Comparison of ENCODE assay signal across 1 cellular context in the genomic region with DNA sequence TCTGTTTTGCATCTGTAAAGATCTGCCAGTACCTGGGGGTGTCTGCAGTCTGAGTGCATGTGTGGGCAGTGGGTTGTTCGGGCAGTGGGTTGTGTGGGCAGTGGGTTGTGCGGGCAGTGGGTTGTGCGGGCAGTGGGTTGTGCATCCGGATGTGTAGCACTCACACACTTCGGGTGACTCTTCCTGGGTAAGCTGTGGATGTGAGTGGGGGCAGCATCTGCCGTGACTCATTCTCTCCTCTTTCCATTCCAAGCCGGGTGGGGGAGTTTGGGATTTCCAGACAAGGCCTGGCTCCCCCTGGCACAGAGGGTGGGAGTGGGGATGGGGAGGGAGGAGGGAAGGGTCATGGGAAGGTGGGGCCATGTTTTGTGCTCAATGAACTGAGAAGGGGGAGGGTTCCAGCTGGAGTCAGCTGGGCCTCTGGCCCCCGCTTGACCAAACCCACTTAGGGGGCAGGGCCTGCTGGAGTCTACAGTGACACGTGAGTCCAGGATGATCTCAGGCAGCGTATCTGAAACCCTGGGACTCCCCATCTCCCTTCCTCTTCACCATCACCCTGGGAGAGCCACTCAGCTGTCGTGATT.
TF ChIP-seq lines count a peak whose summit lies in the region.

No MANE protein-coding gene starts in this region.

TF ChIP-seq in HEK293, 187 proteins besides CTCF, POLR2A, EP300 and RAD21 (continued from another document):
- TF ChIP-seq, protein P1, sequence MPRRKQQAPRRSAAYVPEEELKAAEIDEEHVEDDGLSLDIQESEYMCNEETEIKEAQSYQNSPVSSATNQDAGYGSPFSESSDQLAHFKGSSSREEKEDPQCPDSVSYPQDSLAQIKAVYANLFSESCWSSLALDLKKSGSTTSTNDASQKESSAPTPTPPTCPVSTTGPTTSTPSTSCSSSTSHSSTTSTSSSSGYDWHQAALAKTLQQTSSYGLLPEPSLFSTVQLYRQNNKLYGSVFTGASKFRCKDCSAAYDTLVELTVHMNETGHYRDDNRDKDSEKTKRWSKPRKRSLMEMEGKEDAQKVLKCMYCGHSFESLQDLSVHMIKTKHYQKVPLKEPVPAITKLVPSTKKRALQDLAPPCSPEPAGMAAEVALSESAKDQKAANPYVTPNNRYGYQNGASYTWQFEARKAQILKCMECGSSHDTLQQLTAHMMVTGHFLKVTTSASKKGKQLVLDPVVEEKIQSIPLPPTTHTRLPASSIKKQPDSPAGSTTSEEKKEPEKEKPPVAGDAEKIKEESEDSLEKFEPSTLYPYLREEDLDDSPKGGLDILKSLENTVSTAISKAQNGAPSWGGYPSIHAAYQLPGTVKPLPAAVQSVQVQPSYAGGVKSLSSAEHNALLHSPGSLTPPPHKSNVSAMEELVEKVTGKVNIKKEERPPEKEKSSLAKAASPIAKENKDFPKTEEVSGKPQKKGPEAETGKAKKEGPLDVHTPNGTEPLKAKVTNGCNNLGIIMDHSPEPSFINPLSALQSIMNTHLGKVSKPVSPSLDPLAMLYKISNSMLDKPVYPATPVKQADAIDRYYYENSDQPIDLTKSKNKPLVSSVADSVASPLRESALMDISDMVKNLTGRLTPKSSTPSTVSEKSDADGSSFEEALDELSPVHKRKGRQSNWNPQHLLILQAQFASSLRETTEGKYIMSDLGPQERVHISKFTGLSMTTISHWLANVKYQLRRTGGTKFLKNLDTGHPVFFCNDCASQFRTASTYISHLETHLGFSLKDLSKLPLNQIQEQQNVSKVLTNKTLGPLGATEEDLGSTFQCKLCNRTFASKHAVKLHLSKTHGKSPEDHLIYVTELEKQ (tag by site-specific recombination; IDR thresholded peaks at IDR 0.05; ENCODE audit: borderline replicate concordance) = no peak
- TF ChIP-seq ZNF571 (tag by site-specific recombination; IDR thresholded peaks at IDR 0.05) (no peak), GLI4 (tag by site-specific recombination; IDR thresholded peaks at IDR 0.05) (no peak), ZNF629 (tag by site-specific recombination; IDR thresholded peaks at IDR 0.05) (no peak), OVOL3 (tag by site-specific recombination; IDR thresholded peaks at IDR 0.05) (no peak), EGR2 (tag by site-specific recombination; IDR thresholded peaks at IDR 0.05; ENCODE audit: low read depth) (peak; percentile 99)
